Comparison of ENCODE assay signal across 24 cellular contexts in the genomic region with DNA sequence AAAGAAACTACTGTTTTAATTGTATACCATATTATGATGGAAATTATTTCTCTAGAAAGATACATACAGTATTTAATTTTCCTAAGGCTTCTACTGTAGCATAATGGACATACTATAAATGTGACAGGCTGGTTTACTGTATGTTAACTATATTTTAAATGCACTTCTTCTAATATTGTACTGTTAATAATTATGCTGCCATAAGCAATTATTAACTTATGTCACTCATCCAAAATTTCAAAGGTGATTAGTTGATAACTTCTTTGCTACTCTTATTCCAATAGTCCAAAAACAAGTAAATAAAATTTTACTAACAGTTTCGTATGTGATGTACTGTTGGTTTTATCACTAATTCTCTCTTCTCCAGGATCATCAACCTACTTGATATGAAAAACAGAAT. TPM values are rescaled to one million over a fixed set of nuclear protein-coding genes. Genes with fewer than 3 reads are reported as not detected.
A peak's percentile ranks its signal among the peaks of the same experiment; 100 is the strongest.
DNase-seq lines count a peak whose midpoint lies in the region; ATAC-seq, FAIRE-seq and TF ChIP-seq lines count a peak whose summit lies in the region.
"Had no signal": no experiment of that assay in that cellular context is flagged by ENCODE, and none has a peak within 500 bp of the region (broad histone marks: within the 10 kb centered on the region; RNA-seq: fewer than 3 reads in every experiment).

No MANE protein-coding gene starts in this region.

- H3K36me3 ChIP-seq in HepG2 (replicated peaks in 1 of 2; ENCODE audit: control insufficient read depth in 1 of 2, insufficient read depth in 2 of 2, low read length in 2 of 2) = no peaks in the 10 kb centered on the region
- H3K36me3 ChIP-seq in right lobe of liver = no peaks in the 10 kb centered on the region
- no peaks in the 10 kb centered on the region for H3K36me3 ChIP-seq in CD8-positive, alpha-beta memory T cell (ENCODE audit: insufficient read depth, low read length)
- no peaks in the 10 kb centered on the region for H3K36me3 ChIP-seq in Karpas-422 (ENCODE audit: insufficient read depth, low read length)

- BruUV-seq in HepG2 (replicated peaks; lab: Mats Ljungman, UMichigan) = no TSS peak

- H4K20me1 ChIP-seq in HepG2 (ENCODE audit: insufficient read depth, low read length) = no peaks in the 10 kb centered on the region; the same call in 1 of the 2 replicates
- no peaks in the 10 kb centered on the region for H4K20me1 ChIP-seq in Karpas-422 (ENCODE audit: insufficient read depth, low read depth, low read length)

- H3K27ac Mint-ChIP-seq in CD8-positive, alpha-beta memory T cell = peak overlapping the region in 7 of 8 donors; percentile 76 to 100 (median 99)
- H3K27ac Mint-ChIP-seq in effector memory CD8-positive, alpha-beta T cell = peak overlapping the region; percentile 30 to 89
- peak overlapping the region; percentile 28 for H3K27ac Mint-ChIP-seq in stimulated activated memory B cell treated with anti-CD40 and anti-IgM and Interleukin-4, amounts not matched to agents 10 μg/mL and 1 μg/mL and 100 μg/mL, for 72 hours

- no peaks in the 10 kb centered on the region for H3K27me3 Mint-ChIP-seq in CD8-positive, alpha-beta memory T cell
- no peaks in the 10 kb centered on the region for H3K27me3 Mint-ChIP-seq in effector memory CD8-positive, alpha-beta T cell
- no peaks in the 10 kb centered on the region for H3K27me3 Mint-ChIP-seq in stimulated activated memory B cell treated with anti-CD40 and anti-IgM and Interleukin-4, amounts not matched to agents 10 μg/mL and 1 μg/mL and 100 μg/mL, for 72 hours

- H3K27me3 ChIP-seq in HepG2 (ENCODE audit: control insufficient read depth in 1 of 2, insufficient read depth in 2 of 2, low read length in 2 of 2) (no peaks in the 10 kb centered on the region), right lobe of liver (no peaks in the 10 kb centered on the region), Karpas-422 (ENCODE audit: low read length) (no peaks in the 10 kb centered on the region)
- no peaks in the 10 kb centered on the region for H3K27me3 ChIP-seq in CD8-positive, alpha-beta memory T cell (ENCODE audit: insufficient read depth, low read length, poor library complexity, severe bottlenecking)
- H3K27me3 ChIP-seq: BLaER1 treated with 17β-estradiol and CSF1 and Interleukin-3, amounts not matched to agents 10 nM and 100 nM had no signal

- intact Hi-C loops in HepG2 (cut with micrococcal nuclease; ENCODE audit: unreplicated experiment) (no loop called here), right lobe of liver (cut with DNase I) (no loop called here)

- H3K4me2 ChIP-seq in HepG2 (ENCODE audit: low read depth, low read length) (no peak overlapping the region), Karpas-422 (ENCODE audit: low read depth, low read length, poor library complexity, severe bottlenecking) (no peak overlapping the region)
- H3K4me2 ChIP-seq: BLaER1 treated with 17β-estradiol and CSF1 and Interleukin-3, amounts not matched to agents 10 nM and 100 nM had no signal

- no peak overlapping the region for H3K4me3 ChIP-seq in HepG2 (replicated peaks in 1 of 3; ENCODE audit: insufficient read depth in 1 of 3, low read depth in 2 of 3, low read length in 3 of 3)
- H3K4me3 ChIP-seq in right lobe of liver = no peak overlapping the region
- H3K4me3 ChIP-seq in CD8-positive, alpha-beta memory T cell (ENCODE audit: low read length) = no peak overlapping the region
- H3K4me3 ChIP-seq in Karpas-422 (ENCODE audit: low read length) = no peak overlapping the region
- H3K4me3 ChIP-seq: BLaER1 treated with 17β-estradiol and CSF1 and Interleukin-3, amounts not matched to agents 10 nM and 100 nM had no signal

- H3K27ac ChIP-seq in HepG2 (ENCODE audit: extremely low read length, insufficient read depth, low read length) (no peak overlapping the region), right lobe of liver (no peak overlapping the region), Karpas-422 (ENCODE audit: low read length) (no peak overlapping the region)
- no peak overlapping the region for H3K27ac ChIP-seq in CD8-positive, alpha-beta memory T cell (ENCODE audit: low read depth, low read length)
- H3K27ac ChIP-seq: BLaER1 treated with 17β-estradiol and CSF1 and Interleukin-3, amounts not matched to agents 10 nM and 100 nM had no signal

- no peak overlapping the region for H3K4me3 Mint-ChIP-seq in CD8-positive, alpha-beta memory T cell
- H3K4me3 Mint-ChIP-seq in effector memory CD8-positive, alpha-beta T cell = peak overlapping the region in 1 of 2 donors; percentile 38
- no peak overlapping the region for H3K4me3 Mint-ChIP-seq in stimulated activated memory B cell treated with anti-CD40 and anti-IgM and Interleukin-4, amounts not matched to agents 10 μg/mL and 1 μg/mL and 100 μg/mL, for 72 hours

- peaks cover 0 to 18% (median 6%) of the 10 kb centered on the region in 3 donors for H3K36me3 Mint-ChIP-seq in CD8-positive, alpha-beta memory T cell
- H3K36me3 Mint-ChIP-seq in effector memory CD8-positive, alpha-beta T cell (ENCODE audit: insufficient read depth) = peaks cover 7% of the 10 kb centered on the region
- H3K36me3 Mint-ChIP-seq in stimulated activated memory B cell treated with anti-CD40 and anti-IgM and Interleukin-4, amounts not matched to agents 10 μg/mL and 1 μg/mL and 100 μg/mL, for 72 hours = peaks cover 5% of the 10 kb centered on the region

- DNase-seq in HepG2 (ENCODE audit: low spot score) (no peak), right lobe of liver (no peak), Karpas-422 (no peak)
- DNase-seq in CD8-positive, alpha-beta memory T cell = no peak
- no peak for DNase-seq in effector memory CD8-positive, alpha-beta T cell
- DNase-seq: AML-193, KBM-7, MM.1S, NCI-H1048, NCI-H1417, NCI-H1694 treated with DMSO at 0.1 percent for 48 hours, NCI-H2081, NCI-H2227 treated with DMSO at 0.1 percent for 48 hours, NCI-H526 treated with DMSO at 0.1 percent for 48 hours, SHP77 treated with DMSO at 0.1 percent for 48 hours had no signal

- H3K4me1 Mint-ChIP-seq in CD8-positive, alpha-beta memory T cell = peaks cover 76 to 89% (median 87%) of the 10 kb centered on the region in 3 donors
- H3K4me1 Mint-ChIP-seq in effector memory CD8-positive, alpha-beta T cell (ENCODE audit: low read depth in 2 of 2) = peaks cover 39 to 75% of the 10 kb centered on the region in 2 donors
- peaks cover 52% of the 10 kb centered on the region for H3K4me1 Mint-ChIP-seq in stimulated activated memory B cell treated with anti-CD40 and anti-IgM and Interleukin-4, amounts not matched to agents 10 μg/mL and 1 μg/mL and 100 μg/mL, for 72 hours

- no peaks in the 10 kb centered on the region for H3K9me2 ChIP-seq in Karpas-422 (replicated peaks; ENCODE audit: insufficient read depth, low read length)

- no peaks in the 10 kb centered on the region for H3K4me1 ChIP-seq in HepG2 (ENCODE audit: insufficient read depth, low read length)
- no peaks in the 10 kb centered on the region for H3K4me1 ChIP-seq in right lobe of liver
- peaks cover 66% of the 10 kb centered on the region for H3K4me1 ChIP-seq in CD8-positive, alpha-beta memory T cell (ENCODE audit: insufficient read depth, low read length)
- H3K4me1 ChIP-seq in Karpas-422 (ENCODE audit: low read length) = peaks cover 19% of the 10 kb centered on the region

- no peak overlapping the region for H2AFZ ChIP-seq in HepG2 (ENCODE audit: low read length)
- H2AFZ ChIP-seq in Karpas-422 (ENCODE audit: low read length) = no peak overlapping the region

- TF ChIP-seq RAD21 in HepG2 (CRISPR knock-in tag; IDR thresholded peaks at IDR 0.05) = no peak

- ATAC-seq in HepG2 = no peak
- ATAC-seq in right lobe of liver = no peak
- no peak for ATAC-seq in effector memory CD8-positive, alpha-beta T cell (replicated peaks)
- ATAC-seq in stimulated activated memory B cell treated with anti-CD40 and anti-IgM and Interleukin-4, amounts not matched to agents 10 μg/mL and 1 μg/mL and 100 μg/mL, for 72 hours = no peak
- ATAC-seq in GM18519 (IDR thresholded peaks at IDR 0.05; ENCODE audit: low FRiP score, unreplicated experiment) = no peak
- no peak for ATAC-seq in GM18498 (IDR thresholded peaks at IDR 0.05; ENCODE audit: unreplicated experiment)
- ATAC-seq: Panc1 had no signal

- in situ Hi-C loops in HepG2 (cut with HindIII; ENCODE audit: extremely low pct_ligation_motif_present, low pct_unique_long_range_greater_than_20kb) = no loop called here

- no peak for TF ChIP-seq POLR2A in HepG2 (IDR thresholded peaks at IDR 0.05; ENCODE audit: insufficient read depth in 1 of 2, low read depth in 2 of 2, low read length in 2 of 2)
- TF ChIP-seq POLR2A in right lobe of liver (IDR thresholded peaks at IDR 0.05) = no peak

- FAIRE-seq in HepG2 (lab: Jason Lieb, UNC) = no peak
- FAIRE-seq: A204.1, D721Med, GM18507, H54 had no signal

- TF ChIP-seq CTCF in HepG2 (CRISPR knock-in tag; IDR thresholded peaks at IDR 0.05) (no peak), right lobe of liver (IDR thresholded peaks at IDR 0.05) (no peak)

- H3K9me3 ChIP-seq in HepG2 (ENCODE audit: low read length) (no peaks in the 10 kb centered on the region), right lobe of liver (no peaks in the 10 kb centered on the region), Karpas-422 (ENCODE audit: low read length) (no peaks in the 10 kb centered on the region)
- no peaks in the 10 kb centered on the region for H3K9me3 ChIP-seq in CD8-positive, alpha-beta memory T cell (ENCODE audit: low read length)

- H3K79me2 ChIP-seq in HepG2 (ENCODE audit: insufficient read depth, low read length) (no peaks in the 10 kb centered on the region), Karpas-422 (ENCODE audit: low read length) (no peaks in the 10 kb centered on the region)

- TF ChIP-seq EP300 in HepG2 (IDR thresholded peaks at IDR 0.05; ENCODE audit: low read depth in 2 of 2, low read length in 2 of 2) (no peak), HepG2 (CRISPR knock-in tag; IDR thresholded peaks at IDR 0.05; ENCODE audit: borderline replicate concordance) (no peak)

- 97% methylated on average over 1 of the region's 1 CpG for WGBS in HepG2 (ENCODE audit: low lambda C conversion rate)
- WGBS in right lobe of liver (ENCODE audit: insufficient coverage, low coverage, low lambda C conversion rate, missing lambda C conversion rate) = 45% methylated on average over 1 of the region's 1 CpG

- POLR2A ChIA-PET in HepG2 (lab: Yijun Ruan, JAX) = no interaction called here
- POLR2A ChIA-PET in CD8-positive, alpha-beta memory T cell (lab: Charles Lee) = interaction anchor here (5.6 kb wide), 1 partner anchor 10 kb away, joined by 36 read pairs; no protein-coding TSS in a partner anchor

- no peak overlapping the region for H3K9ac ChIP-seq in HepG2 (ENCODE audit: insufficient read depth, low read depth, low read length)
- no peak overlapping the region for H3K9ac ChIP-seq in Karpas-422 (ENCODE audit: low read length)
- H3K9ac ChIP-seq: BLaER1 treated with 17β-estradiol and CSF1 and Interleukin-3, amounts not matched to agents 10 nM and 100 nM had no signal

- H3K9me3 Mint-ChIP-seq in CD8-positive, alpha-beta memory T cell = no peaks in the 10 kb centered on the region
- no peaks in the 10 kb centered on the region for H3K9me3 Mint-ChIP-seq in effector memory CD8-positive, alpha-beta T cell
- H3K9me3 Mint-ChIP-seq in stimulated activated memory B cell treated with anti-CD40 and anti-IgM and Interleukin-4, amounts not matched to agents 10 μg/mL and 1 μg/mL and 100 μg/mL, for 72 hours = no peaks in the 10 kb centered on the region

- CTCF ChIA-PET in HepG2 (lab: Yijun Ruan, JAX; ENCODE audit: low intra/inter-chr PET ratio, low total read pairs) = no interaction called here
- CTCF ChIA-PET in CD8-positive, alpha-beta memory T cell (lab: Charles Lee) = interaction anchor here (0.9 to 4.9 kb wide), 2 partner anchors 10 to 30 kb away, joined by 3 to 26 read pairs; no protein-coding TSS in a partner anchor

RNA-seq across cellular contexts. Expression of a gene that starts 28.1 kb away (rescaled TPM):
- total RNA-seq in HepG2 (2016; rRNA removed; fragmentation: Illumina TruSeq; extraction: Trizol) (3.4 and 5.4 TPM in 2 replicates), right lobe of liver (1 to 10 TPM; 3.0 to 8.9 (median 5.1) TPM)
- 0.30 and 1.5 TPM in 2 replicates for total RNA-seq in HepG2 (2016; cell fraction: cytosol; rRNA removed; fragmentation: Illumina TruSeq; extraction: Trizol; ENCODE audit: low read depth)
- total RNA-seq in HepG2 (2016; cell fraction: insoluble cytoplasmic fraction; rRNA removed; fragmentation: Illumina TruSeq; extraction: Trizol) = 4.1 TPM in 2 replicates
- 1.2 and 1.8 TPM in 2 replicates for total RNA-seq in HepG2 (2016; cell fraction: membrane; rRNA removed; fragmentation: Illumina TruSeq; extraction: Trizol)
- 4.9 and 5.6 TPM in 2 replicates for total RNA-seq in HepG2 (2016; cell fraction: nucleus; rRNA removed; fragmentation: Illumina TruSeq; extraction: Trizol)
- polyA plus RNA-seq in HepG2 (2011; rRNA removed) = 12.8 and 12.9 TPM in 2 replicates
- polyA plus RNA-seq in HepG2 (2011; cell fraction: cytosol; rRNA removed) = 6.4 and 8.1 TPM in 2 replicates
- polyA plus RNA-seq in HepG2 (2011; cell fraction: nucleus; rRNA removed) = 27.7 and 28.6 TPM in 2 replicates
- 14.5 and 17.1 TPM in 2 replicates for polyA plus RNA-seq in HepG2 (2012)
- 0.05 and 0.18 TPM in 2 replicates for polyA plus RNA-seq in HepG2 (2016; cell fraction: cytosol; fragmentation: Illumina TruSeq; extraction: Trizol; ENCODE audit: low read depth)
- 2.4 and 2.5 TPM in 2 replicates for polyA plus RNA-seq in HepG2 (2016; cell fraction: insoluble cytoplasmic fraction; fragmentation: Illumina TruSeq; extraction: Trizol; ENCODE audit: low read depth)
- polyA plus RNA-seq in HepG2 (2016; cell fraction: membrane; fragmentation: Illumina TruSeq; extraction: Trizol; ENCODE audit: low read depth) = 0.22 and 0.25 TPM in 2 replicates
- 6.9 and 8.3 TPM in 2 replicates for polyA plus RNA-seq in HepG2 (2016; cell fraction: nucleus; fragmentation: Illumina TruSeq; extraction: Trizol; ENCODE audit: insufficient read depth, low read depth)
- 3.8 and 23.2 TPM in 2 replicates for polyA minus RNA-seq in HepG2 (2011; rRNA and poly(A)+ RNA removed; ENCODE audit: low replicate concordance)
- 12.5 and 18.3 TPM in 2 replicates for polyA minus RNA-seq in HepG2 (2011; cell fraction: cytosol; rRNA and poly(A)+ RNA removed)
- polyA minus RNA-seq in HepG2 (2011; cell fraction: nucleus; rRNA and poly(A)+ RNA removed) = 35.8 and 45.4 TPM in 2 replicates
- total RNA-seq in CD8-positive, alpha-beta memory T cell = 10 to 100 TPM; 37.1 to 37.2 TPM
- polyA plus RNA-seq in CD8-positive, alpha-beta memory T cell = 15.4 TPM
- total RNA-seq in Karpas-422 (2014; rRNA removed; shearing (Covaris generic); ENCODE audit: low replicate concordance) = 1.3 and 3.0 TPM in 2 replicates

Comparison
In these comparisons a context has a peak if more than half of its experiments do, and no peak if none do; other contexts are left out.
1. H3K27ac Mint-ChIP-seq: peak in every context shown above with its lines; median percentile 99 in CD8-positive, alpha-beta memory T cell; 60 in effector memory CD8-positive, alpha-beta T cell; 28 in stimulated activated memory B cell treated with anti-CD40 and anti-IgM and Interleukin-4, amounts not matched to agents 10 μg/mL and 1 μg/mL and 100 μg/mL, for 72 hours.